In genomic region chr16:87864331-87864989, GRCh38 we compare ENCODE assay signal across 10 cellular contexts. TPM values are rescaled to one million over a fixed set of nuclear protein-coding genes. Genes with fewer than 3 reads are reported as not detected.
A peak's percentile ranks its signal among the peaks of the same experiment; 100 is the strongest.
DNase-seq lines count a peak whose midpoint lies in the region; ATAC-seq and TF ChIP-seq lines count a peak whose summit lies in the region.
"Had no signal": no experiment of that assay in that cellular context is flagged by ENCODE, and none has a peak within 500 bp of the region (broad histone marks: within the 10 kb centered on the region; RNA-seq: fewer than 3 reads in every experiment).

No MANE protein-coding gene starts in this region.

- no peak for TF ChIP-seq POLR2A in NB4 (IDR thresholded peaks at IDR 0.05; ENCODE audit: extremely low read depth, insufficient read length)

- H3K9me3 Mint-ChIP-seq in T-helper 1 cell treated with Interleukin-12 subunit alpha and Interleukin-12 subunit beta and Interleukin-4 antibody, amounts not matched to agents 30 μg/mL and 1 μg/mL, for 36 hours, result no peaks in the 10 kb centered on the region
- no peaks in the 10 kb centered on the region for H3K9me3 Mint-ChIP-seq in progenitor cell of endocrine pancreas (ENCODE audit: low read depth)
- H3K9me3 Mint-ChIP-seq: naive B cell had no signal

- peaks cover 44% of the 10 kb centered on the region for H3K36me3 Mint-ChIP-seq in T-helper 1 cell treated with Interleukin-12 subunit alpha and Interleukin-12 subunit beta and Interleukin-4 antibody, amounts not matched to agents 30 μg/mL and 1 μg/mL, for 36 hours (ENCODE audit: low read depth)
- peaks cover 4% of the 10 kb centered on the region for H3K36me3 Mint-ChIP-seq in progenitor cell of endocrine pancreas (ENCODE audit: insufficient read depth)
- H3K36me3 Mint-ChIP-seq: naive B cell had no signal

- TF ChIP-seq CTCF in NB4 (IDR thresholded peaks at IDR 0.05; ENCODE audit: low read depth, low read length) (no peak), progenitor cell of endocrine pancreas (IDR thresholded peaks at IDR 0.05; ENCODE audit: unreplicated experiment) (no peak)

- H3K27me3 Mint-ChIP-seq in T-helper 1 cell treated with Interleukin-12 subunit alpha and Interleukin-12 subunit beta and Interleukin-4 antibody, amounts not matched to agents 30 μg/mL and 1 μg/mL, for 36 hours (ENCODE audit: low read depth), result no peaks in the 10 kb centered on the region
- peaks cover 27% of the 10 kb centered on the region for H3K27me3 Mint-ChIP-seq in progenitor cell of endocrine pancreas
- H3K27me3 Mint-ChIP-seq: naive B cell had no signal

- H3K27ac Mint-ChIP-seq in T-helper 1 cell treated with Interleukin-12 subunit alpha and Interleukin-12 subunit beta and Interleukin-4 antibody, amounts not matched to agents 30 μg/mL and 1 μg/mL, for 36 hours, result peak overlapping the region; percentile 80
- peak overlapping the region; percentile 73 for H3K27ac Mint-ChIP-seq in progenitor cell of endocrine pancreas

- ATAC-seq in HG03025 (IDR thresholded peaks at IDR 0.05; ENCODE audit: low FRiP score, unreplicated experiment), result no peak

- peak overlapping the region; percentile 77 for H3K4me3 ChIP-seq in NB4 (ENCODE audit: low read depth, low read length)

- DNase-seq in T-helper 1 cell (no peak), NB4 (ENCODE audit: low read depth) (no peak), astrocyte of the hippocampus (ENCODE audit: low read depth, low spot score) (peak; percentile 61), progenitor cell of endocrine pancreas (ENCODE audit: low spot score, unreplicated experiment) (no peak), SIG-M5 (lab: John Stamatoyannopoulos, UW) (no peak), cardiac septum (ENCODE audit: low spot score) (no peak)
- DNase-seq: hippocampal formation, naive B cell had no signal

- H3K4me1 Mint-ChIP-seq in T-helper 1 cell treated with Interleukin-12 subunit alpha and Interleukin-12 subunit beta and Interleukin-4 antibody, amounts not matched to agents 30 μg/mL and 1 μg/mL, for 36 hours (ENCODE audit: low read depth), result peaks cover 47% of the 10 kb centered on the region
- peaks cover 25% of the 10 kb centered on the region for H3K4me1 Mint-ChIP-seq in progenitor cell of endocrine pancreas (ENCODE audit: low read depth)

- intact Hi-C loops in cardiac septum (cut with DNase I), result no loop called here

- peak overlapping the region; percentile 31 for H3K4me3 Mint-ChIP-seq in T-helper 1 cell treated with Interleukin-12 subunit alpha and Interleukin-12 subunit beta and Interleukin-4 antibody, amounts not matched to agents 30 μg/mL and 1 μg/mL, for 36 hours
- peak overlapping the region; percentile 31 for H3K4me3 Mint-ChIP-seq in progenitor cell of endocrine pancreas (ENCODE audit: low read depth)
- H3K4me3 Mint-ChIP-seq: naive B cell had no signal

RNA-seq across cellular contexts. Expression of gene SLC7A5, which starts 4.8 kb away (rescaled TPM):
- total RNA-seq in progenitor cell of endocrine pancreas (42.2 and 51.5 TPM in 2 replicates), cardiac septum (8.2 TPM)
